Comparison of ENCODE assay signal across 8 cellular contexts in the genomic region with DNA sequence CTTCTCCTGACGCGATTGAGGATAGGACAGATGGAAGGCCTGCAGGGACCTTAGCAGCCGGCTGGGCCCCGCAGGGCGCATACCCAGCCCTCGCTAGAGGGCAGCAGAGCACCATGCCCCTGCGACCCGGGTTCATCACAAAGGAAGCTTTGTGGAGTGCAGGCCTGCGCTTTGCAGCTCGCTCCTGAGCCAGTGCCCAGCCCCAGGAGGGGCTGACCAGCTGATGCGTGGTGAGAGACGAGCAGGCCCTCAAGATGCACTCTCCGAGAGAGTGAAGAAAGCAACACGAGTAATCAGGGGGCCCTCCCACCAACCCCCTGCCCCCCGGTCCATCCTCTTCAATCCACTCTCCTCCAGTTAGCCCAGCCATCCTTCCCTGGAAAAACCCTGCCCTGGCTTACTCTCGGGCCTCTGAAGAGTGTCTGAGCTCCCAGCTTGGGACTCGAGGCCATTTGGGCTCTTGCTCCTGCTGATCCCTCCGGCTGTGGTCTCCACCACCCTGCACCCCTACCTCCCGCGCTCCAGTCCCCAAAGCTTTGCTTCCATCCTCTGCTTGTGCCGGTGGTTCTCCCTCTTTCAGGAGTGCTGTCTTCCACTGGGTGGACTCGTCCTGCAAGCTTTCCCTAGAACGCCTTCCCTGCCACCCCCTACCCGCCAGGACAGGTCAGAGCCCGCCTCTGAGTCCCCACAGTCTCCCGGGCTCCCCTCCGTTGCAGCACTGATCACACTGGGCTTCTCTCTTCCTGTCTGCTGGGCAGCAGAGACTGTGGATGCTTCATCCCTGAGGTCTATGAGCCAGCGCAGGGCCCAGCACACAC. TPM values are rescaled to one million over a fixed set of nuclear protein-coding genes. Genes with fewer than 3 reads are reported as not detected.
DNase-seq lines count a peak whose midpoint lies in the region; ATAC-seq and TF ChIP-seq lines count a peak whose summit lies in the region.

No MANE protein-coding gene starts in this region.

- H3K9ac ChIP-seq in OCI-LY1 (ENCODE audit: low read length) (no peak overlapping the region), neuronal stem cell (ENCODE audit: low read depth, low read length, poor library complexity) (no peak overlapping the region)

- no peak overlapping the region for H2BK120ac ChIP-seq in neuronal stem cell (ENCODE audit: low read depth, low read length)

- peak overlapping the region; percentile 6 for H2BK15ac ChIP-seq in neuronal stem cell (ENCODE audit: low read length)

- ATAC-seq in thoracic aorta (ENCODE audit: insufficient number of reproducible peaks, low FRiP score, low read depth) (no peak), GM18505 (IDR thresholded peaks at IDR 0.05; ENCODE audit: unreplicated experiment) (no peak)

- TF ChIP-seq CTCF in GM12865 (IDR thresholded peaks at IDR 0.05; ENCODE audit: insufficient read depth, low read depth, low read length, missing control alignments) (peak; percentile 95), OCI-LY1 (IDR thresholded peaks at IDR 0.05; ENCODE audit: low read length) (peak; percentile 89), thoracic aorta (IDR thresholded peaks at IDR 0.05) (peak; percentile 96)

- H3K9me3 ChIP-seq in OCI-LY1 (ENCODE audit: low read length) (no peaks in the 10 kb centered on the region), neuronal stem cell (replicated peaks in 1 of 2; ENCODE audit: control insufficient read depth in 2 of 2, insufficient read depth in 1 of 2, low read depth in 1 of 2, low read length in 2 of 2) (no peaks in the 10 kb centered on the region), thoracic aorta (no peaks in the 10 kb centered on the region)

- no peaks in the 10 kb centered on the region for H4K20me1 ChIP-seq in OCI-LY1 (ENCODE audit: insufficient read depth, low read length)

- H3K79me1 ChIP-seq in neuronal stem cell (ENCODE audit: low read depth, low read length) = no peaks in the 10 kb centered on the region

- WGBS in neuronal stem cell (ENCODE audit: extremely low coverage in 2 of 2, insufficient read length in 2 of 2, insufficient replicate concordance in 1 of 2), 2 donors = no CpG with 5 or more reads among the region's 28 CpGs

- no peaks in the 10 kb centered on the region for H3F3A ChIP-seq in OCI-LY1 (ENCODE audit: insufficient read depth, low read length)

- no peak overlapping the region for H3K4me3 ChIP-seq in GM12865 (ENCODE audit: low read depth, low read length)
- H3K4me3 ChIP-seq in OCI-LY1 (ENCODE audit: low read depth, low read length, poor library complexity, severe bottlenecking) = no peak overlapping the region
- H3K4me3 ChIP-seq in neuronal stem cell (ENCODE audit: low read length in 2 of 2) = no peak overlapping the region
- H3K4me3 ChIP-seq in thoracic aorta = no peak overlapping the region

- TF ChIP-seq POLR2A in GM18505 (IDR thresholded peaks at IDR 0.05; ENCODE audit: borderline replicate concordance, extremely low read depth, insufficient read depth, insufficient read length) = no peak

- peak overlapping the region; percentile 10 for H2BK5ac ChIP-seq in neuronal stem cell (ENCODE audit: low read length)

- peak overlapping the region; percentile 8 for H2AK5ac ChIP-seq in neuronal stem cell (ENCODE audit: low read depth, low read length)

- H2AFZ ChIP-seq in OCI-LY1 (ENCODE audit: low read length) = no peak overlapping the region
- peak overlapping the region; percentile 83 for H2AFZ ChIP-seq in neuronal stem cell (ENCODE audit: low read length)

- no peak overlapping the region for H3K14ac ChIP-seq in neuronal stem cell (ENCODE audit: low read length)

- peak overlapping the region; percentile 22 for H4K91ac ChIP-seq in neuronal stem cell (ENCODE audit: low read depth, low read length, poor library complexity)

- H4K8ac ChIP-seq in neuronal stem cell (ENCODE audit: low read depth, low read length) = no peak overlapping the region

- no peak overlapping the region for H2BK12ac ChIP-seq in neuronal stem cell (ENCODE audit: low read length)

- no peaks in the 10 kb centered on the region for H3K79me2 ChIP-seq in OCI-LY1 (ENCODE audit: insufficient read depth, low read length)

- no peak overlapping the region for H3K23ac ChIP-seq in neuronal stem cell (ENCODE audit: low read depth, low read length, poor library complexity)

- no peak overlapping the region for H3K4ac ChIP-seq in neuronal stem cell (ENCODE audit: low read length)

- H3K27ac ChIP-seq in OCI-LY1 (ENCODE audit: low read depth, low read length, poor library complexity, severe bottlenecking) = no peak overlapping the region
- no peak overlapping the region for H3K27ac ChIP-seq in neuronal stem cell (replicated peaks; ENCODE audit: low read length)
- no peak overlapping the region for H3K27ac ChIP-seq in thoracic aorta

- no peaks in the 10 kb centered on the region for H3K9me2 ChIP-seq in OCI-LY1 (ENCODE audit: low read depth, low read length)

- H3K27me3 ChIP-seq in OCI-LY1 (ENCODE audit: insufficient read depth, low read length) (peaks cover 6% of the 10 kb centered on the region; the same call in 1 of the 2 replicates), neuronal stem cell (ENCODE audit: control insufficient read depth in 3 of 3, insufficient read depth in 3 of 3, low read depth in 1 of 3, low read length in 3 of 3) (peaks cover 0 to 31% (median 0%) of the 10 kb centered on the region in 3 experiments), thoracic aorta (replicated peaks; ENCODE audit: insufficient read depth) (no peaks in the 10 kb centered on the region)

- H3K4me1 ChIP-seq in OCI-LY1 (ENCODE audit: insufficient read depth, low read length, severe bottlenecking) (no peaks in the 10 kb centered on the region), neuronal stem cell (ENCODE audit: control insufficient read depth in 2 of 2, insufficient read depth in 1 of 2, low read depth in 1 of 2, low read length in 2 of 2) (peaks cover 3% of the 10 kb centered on the region in 2 donors), thoracic aorta (ENCODE audit: control insufficient read depth in 1 of 2, low read depth in 2 of 2) (peaks cover 5 to 11% of the 10 kb centered on the region in 2 donors)

- no peaks in the 10 kb centered on the region for H3K36me3 ChIP-seq in OCI-LY1 (ENCODE audit: insufficient read depth, low read length)
- H3K36me3 ChIP-seq in neuronal stem cell (replicated peaks in 1 of 2; ENCODE audit: control insufficient read depth in 2 of 2, insufficient read depth in 2 of 2, low read length in 2 of 2) = no peaks in the 10 kb centered on the region
- H3K36me3 ChIP-seq in thoracic aorta = no peaks in the 10 kb centered on the region

- H3K4me2 ChIP-seq in OCI-LY1 (ENCODE audit: low read length) (no peak overlapping the region), neuronal stem cell (ENCODE audit: insufficient read depth, low read length, poor library complexity, severe bottlenecking) (no peak overlapping the region)

- peak; percentile 59 for DNase-seq in GM12865 (ENCODE audit: low read depth)
- DNase-seq in HT-29 (ENCODE audit: low spot score) = peak; percentile 92
- peak; percentile 20 for DNase-seq in activated T-helper 1 cell treated with Interleukin-2 at 50 U/mL for 16 hours (ENCODE audit: low read depth)
- peak; percentile 81 for DNase-seq in foreskin melanocyte
- peak; percentile 87 for DNase-seq in neuronal stem cell (ENCODE audit: low spot score)
- DNase-seq in thoracic aorta (ENCODE audit: low spot score) = no peak

- H3K18ac ChIP-seq in neuronal stem cell (ENCODE audit: low read length) = peak overlapping the region; percentile 86

RNA-seq across cellular contexts. Expression of gene KIF12, which starts 9.1 kb away (rescaled TPM):
- total RNA-seq in HT-29 (2014; rRNA removed; shearing (Covaris generic)) = 36.4 and 41.0 TPM in 2 replicates
- polyA plus RNA-seq in neuronal stem cell (2013, experiment 1 of 2) = 0.18 TPM
- polyA plus RNA-seq in neuronal stem cell (2013, experiment 2 of 2) = 0.22 TPM
- not detected for total RNA-seq in thoracic aorta

RNA-seq across cellular contexts. Expression of gene AMBP, which starts 30.1 kb away (rescaled TPM):
- total RNA-seq in HT-29 (2014; rRNA removed; shearing (Covaris generic)) = 3.0 and 4.4 TPM in 2 replicates
- 0.06 TPM for polyA plus RNA-seq in neuronal stem cell (2013, experiment 1 of 2)
- 0.11 TPM for polyA plus RNA-seq in neuronal stem cell (2013, experiment 2 of 2)
- not detected for total RNA-seq in thoracic aorta

RNA-seq across cellular contexts. Expression of gene COL27A1, which starts 47.1 kb away (rescaled TPM):
- total RNA-seq in HT-29 (2014; rRNA removed; shearing (Covaris generic)) = 14.5 and 17.6 TPM in 2 replicates
- polyA plus RNA-seq in neuronal stem cell (2013, experiment 1 of 2) = 11.1 TPM
- polyA plus RNA-seq in neuronal stem cell (2013, experiment 2 of 2) = 11.1 TPM
- total RNA-seq in thoracic aorta = 10 to 100 TPM; 18.5 to 57.1 TPM

Comparison
In these comparisons a context has a peak if more than half of its experiments do, and no peak if none do; other contexts are left out.
1. RNA of gene KIF12, which starts 9.1 kb away (total RNA-seq): 36.4 to 41.0 TPM in HT-29; not detected in thoracic aorta; every median in the first group is over 10 times any median in the second.
2. Peak in every context shown above with its lines, with median percentiles within 50 percentile points of each other: CTCF ChIP-seq.